In genomic region chr9:124660341-124660801, GRCh38 we compare ENCODE assay signal across 1 cellular context.
TF ChIP-seq lines count a peak whose summit lies in the region.

No MANE protein-coding gene starts in this region.

TF ChIP-seq in K562, 482 proteins besides CTCF, POLR2A, EP300 and RAD21 (continued from another document):
- TF ChIP-seq, protein P1, sequence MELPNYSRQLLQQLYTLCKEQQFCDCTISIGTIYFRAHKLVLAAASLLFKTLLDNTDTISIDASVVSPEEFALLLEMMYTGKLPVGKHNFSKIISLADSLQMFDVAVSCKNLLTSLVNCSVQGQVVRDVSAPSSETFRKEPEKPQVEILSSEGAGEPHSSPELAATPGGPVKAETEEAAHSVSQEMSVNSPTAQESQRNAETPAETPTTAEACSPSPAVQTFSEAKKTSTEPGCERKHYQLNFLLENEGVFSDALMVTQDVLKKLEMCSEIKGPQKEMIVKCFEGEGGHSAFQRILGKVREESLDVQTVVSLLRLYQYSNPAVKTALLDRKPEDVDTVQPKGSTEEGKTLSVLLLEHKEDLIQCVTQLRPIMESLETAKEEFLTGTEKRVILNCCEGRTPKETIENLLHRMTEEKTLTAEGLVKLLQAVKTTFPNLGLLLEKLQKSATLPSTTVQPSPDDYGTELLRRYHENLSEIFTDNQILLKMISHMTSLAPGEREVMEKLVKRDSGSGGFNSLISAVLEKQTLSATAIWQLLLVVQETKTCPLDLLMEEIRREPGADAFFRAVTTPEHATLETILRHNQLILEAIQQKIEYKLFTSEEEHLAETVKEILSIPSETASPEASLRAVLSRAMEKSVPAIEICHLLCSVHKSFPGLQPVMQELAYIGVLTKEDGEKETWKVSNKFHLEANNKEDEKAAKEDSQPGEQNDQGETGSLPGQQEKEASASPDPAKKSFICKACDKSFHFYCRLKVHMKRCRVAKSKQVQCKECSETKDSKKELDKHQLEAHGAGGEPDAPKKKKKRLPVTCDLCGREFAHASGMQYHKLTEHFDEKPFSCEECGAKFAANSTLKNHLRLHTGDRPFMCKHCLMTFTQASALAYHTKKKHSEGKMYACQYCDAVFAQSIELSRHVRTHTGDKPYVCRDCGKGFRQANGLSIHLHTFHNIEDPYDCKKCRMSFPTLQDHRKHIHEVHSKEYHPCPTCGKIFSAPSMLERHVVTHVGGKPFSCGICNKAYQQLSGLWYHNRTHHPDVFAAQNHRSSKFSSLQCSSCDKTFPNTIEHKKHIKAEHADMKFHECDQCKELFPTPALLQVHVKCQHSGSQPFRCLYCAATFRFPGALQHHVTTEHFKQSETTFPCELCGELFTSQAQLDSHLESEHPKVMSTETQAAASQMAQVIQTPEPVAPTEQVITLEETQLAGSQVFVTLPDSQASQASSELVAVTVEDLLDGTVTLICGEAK (IDR thresholded peaks at IDR 0.05), result no peak
- TF ChIP-seq, protein P1 (CRISPR knock-in tag; IDR thresholded peaks at IDR 0.05), result no peak
- TF ChIP-seq ZNF175 (CRISPR knock-in tag; IDR thresholded peaks at IDR 0.05; ENCODE audit: low read depth), result no peak
- TF ChIP-seq CXXC5 (CRISPR knock-in tag; IDR thresholded peaks at IDR 0.05), result peak; percentile 31; the same call in 1 of the 2 replicates
- no peak for TF ChIP-seq MLX (CRISPR knock-in tag; conservative IDR thresholded peaks at IDR 0.05)
- no peak for TF ChIP-seq RHOXF2B (CRISPR knock-in tag; conservative IDR thresholded peaks at IDR 0.05)
- TF ChIP-seq SP2 (IDR thresholded peaks at IDR 0.05; ENCODE audit: extremely low read depth, low read depth, low read length, poor library complexity, severe bottlenecking), result no peak
- TF ChIP-seq ZNF282 (CRISPR knock-in tag; IDR thresholded peaks at IDR 0.05), result no peak
- no peak for TF ChIP-seq ZC3H4 (CRISPR knock-in tag; IDR thresholded peaks at IDR 0.05; ENCODE audit: borderline replicate concordance)
